In genomic region chr1:153968972-153969371, GRCh38 we compare ENCODE assay signal across 2 cellular contexts.
TF ChIP-seq lines count a peak whose summit lies in the region.

No MANE protein-coding gene starts in this region.

TF ChIP-seq in A549, 52 proteins besides CTCF, POLR2A, EP300 and RAD21 (continued from another document):
- no peak for TF ChIP-seq SREBF2 (IDR thresholded peaks at IDR 0.05)
- TF ChIP-seq HOXB13 (CRISPR knock-in tag; IDR thresholded peaks at IDR 0.05; ENCODE audit: low read depth), result no peak
- TF ChIP-seq JUN (IDR thresholded peaks at IDR 0.05), result no peak

TF ChIP-seq in GM23338, 12 proteins besides CTCF, POLR2A, EP300 and RAD21 (continued from another document):
- TF ChIP-seq, protein P1, sequence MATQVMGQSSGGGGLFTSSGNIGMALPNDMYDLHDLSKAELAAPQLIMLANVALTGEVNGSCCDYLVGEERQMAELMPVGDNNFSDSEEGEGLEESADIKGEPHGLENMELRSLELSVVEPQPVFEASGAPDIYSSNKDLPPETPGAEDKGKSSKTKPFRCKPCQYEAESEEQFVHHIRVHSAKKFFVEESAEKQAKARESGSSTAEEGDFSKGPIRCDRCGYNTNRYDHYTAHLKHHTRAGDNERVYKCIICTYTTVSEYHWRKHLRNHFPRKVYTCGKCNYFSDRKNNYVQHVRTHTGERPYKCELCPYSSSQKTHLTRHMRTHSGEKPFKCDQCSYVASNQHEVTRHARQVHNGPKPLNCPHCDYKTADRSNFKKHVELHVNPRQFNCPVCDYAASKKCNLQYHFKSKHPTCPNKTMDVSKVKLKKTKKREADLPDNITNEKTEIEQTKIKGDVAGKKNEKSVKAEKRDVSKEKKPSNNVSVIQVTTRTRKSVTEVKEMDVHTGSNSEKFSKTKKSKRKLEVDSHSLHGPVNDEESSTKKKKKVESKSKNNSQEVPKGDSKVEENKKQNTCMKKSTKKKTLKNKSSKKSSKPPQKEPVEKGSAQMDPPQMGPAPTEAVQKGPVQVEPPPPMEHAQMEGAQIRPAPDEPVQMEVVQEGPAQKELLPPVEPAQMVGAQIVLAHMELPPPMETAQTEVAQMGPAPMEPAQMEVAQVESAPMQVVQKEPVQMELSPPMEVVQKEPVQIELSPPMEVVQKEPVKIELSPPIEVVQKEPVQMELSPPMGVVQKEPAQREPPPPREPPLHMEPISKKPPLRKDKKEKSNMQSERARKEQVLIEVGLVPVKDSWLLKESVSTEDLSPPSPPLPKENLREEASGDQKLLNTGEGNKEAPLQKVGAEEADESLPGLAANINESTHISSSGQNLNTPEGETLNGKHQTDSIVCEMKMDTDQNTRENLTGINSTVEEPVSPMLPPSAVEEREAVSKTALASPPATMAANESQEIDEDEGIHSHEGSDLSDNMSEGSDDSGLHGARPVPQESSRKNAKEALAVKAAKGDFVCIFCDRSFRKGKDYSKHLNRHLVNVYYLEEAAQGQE (IDR thresholded peaks at IDR 0.05; ENCODE audit: unreplicated experiment), result no peak
- TF ChIP-seq NANOG (IDR thresholded peaks at IDR 0.05; ENCODE audit: borderline replicate concordance), result no peak
- TF ChIP-seq ZNF331 (CRISPR knock-in tag; IDR thresholded peaks at IDR 0.05; ENCODE audit: low read depth), result no peak
- TF ChIP-seq STAT1 (IDR thresholded peaks at IDR 0.05; ENCODE audit: unreplicated experiment), result no peak
- no peak for TF ChIP-seq EZH2phosphoT487 (IDR thresholded peaks at IDR 0.05; ENCODE audit: unreplicated experiment)
- no peak for TF ChIP-seq EZH2 (IDR thresholded peaks at IDR 0.05; ENCODE audit: low read depth, unreplicated experiment)
- TF ChIP-seq, protein P2, sequence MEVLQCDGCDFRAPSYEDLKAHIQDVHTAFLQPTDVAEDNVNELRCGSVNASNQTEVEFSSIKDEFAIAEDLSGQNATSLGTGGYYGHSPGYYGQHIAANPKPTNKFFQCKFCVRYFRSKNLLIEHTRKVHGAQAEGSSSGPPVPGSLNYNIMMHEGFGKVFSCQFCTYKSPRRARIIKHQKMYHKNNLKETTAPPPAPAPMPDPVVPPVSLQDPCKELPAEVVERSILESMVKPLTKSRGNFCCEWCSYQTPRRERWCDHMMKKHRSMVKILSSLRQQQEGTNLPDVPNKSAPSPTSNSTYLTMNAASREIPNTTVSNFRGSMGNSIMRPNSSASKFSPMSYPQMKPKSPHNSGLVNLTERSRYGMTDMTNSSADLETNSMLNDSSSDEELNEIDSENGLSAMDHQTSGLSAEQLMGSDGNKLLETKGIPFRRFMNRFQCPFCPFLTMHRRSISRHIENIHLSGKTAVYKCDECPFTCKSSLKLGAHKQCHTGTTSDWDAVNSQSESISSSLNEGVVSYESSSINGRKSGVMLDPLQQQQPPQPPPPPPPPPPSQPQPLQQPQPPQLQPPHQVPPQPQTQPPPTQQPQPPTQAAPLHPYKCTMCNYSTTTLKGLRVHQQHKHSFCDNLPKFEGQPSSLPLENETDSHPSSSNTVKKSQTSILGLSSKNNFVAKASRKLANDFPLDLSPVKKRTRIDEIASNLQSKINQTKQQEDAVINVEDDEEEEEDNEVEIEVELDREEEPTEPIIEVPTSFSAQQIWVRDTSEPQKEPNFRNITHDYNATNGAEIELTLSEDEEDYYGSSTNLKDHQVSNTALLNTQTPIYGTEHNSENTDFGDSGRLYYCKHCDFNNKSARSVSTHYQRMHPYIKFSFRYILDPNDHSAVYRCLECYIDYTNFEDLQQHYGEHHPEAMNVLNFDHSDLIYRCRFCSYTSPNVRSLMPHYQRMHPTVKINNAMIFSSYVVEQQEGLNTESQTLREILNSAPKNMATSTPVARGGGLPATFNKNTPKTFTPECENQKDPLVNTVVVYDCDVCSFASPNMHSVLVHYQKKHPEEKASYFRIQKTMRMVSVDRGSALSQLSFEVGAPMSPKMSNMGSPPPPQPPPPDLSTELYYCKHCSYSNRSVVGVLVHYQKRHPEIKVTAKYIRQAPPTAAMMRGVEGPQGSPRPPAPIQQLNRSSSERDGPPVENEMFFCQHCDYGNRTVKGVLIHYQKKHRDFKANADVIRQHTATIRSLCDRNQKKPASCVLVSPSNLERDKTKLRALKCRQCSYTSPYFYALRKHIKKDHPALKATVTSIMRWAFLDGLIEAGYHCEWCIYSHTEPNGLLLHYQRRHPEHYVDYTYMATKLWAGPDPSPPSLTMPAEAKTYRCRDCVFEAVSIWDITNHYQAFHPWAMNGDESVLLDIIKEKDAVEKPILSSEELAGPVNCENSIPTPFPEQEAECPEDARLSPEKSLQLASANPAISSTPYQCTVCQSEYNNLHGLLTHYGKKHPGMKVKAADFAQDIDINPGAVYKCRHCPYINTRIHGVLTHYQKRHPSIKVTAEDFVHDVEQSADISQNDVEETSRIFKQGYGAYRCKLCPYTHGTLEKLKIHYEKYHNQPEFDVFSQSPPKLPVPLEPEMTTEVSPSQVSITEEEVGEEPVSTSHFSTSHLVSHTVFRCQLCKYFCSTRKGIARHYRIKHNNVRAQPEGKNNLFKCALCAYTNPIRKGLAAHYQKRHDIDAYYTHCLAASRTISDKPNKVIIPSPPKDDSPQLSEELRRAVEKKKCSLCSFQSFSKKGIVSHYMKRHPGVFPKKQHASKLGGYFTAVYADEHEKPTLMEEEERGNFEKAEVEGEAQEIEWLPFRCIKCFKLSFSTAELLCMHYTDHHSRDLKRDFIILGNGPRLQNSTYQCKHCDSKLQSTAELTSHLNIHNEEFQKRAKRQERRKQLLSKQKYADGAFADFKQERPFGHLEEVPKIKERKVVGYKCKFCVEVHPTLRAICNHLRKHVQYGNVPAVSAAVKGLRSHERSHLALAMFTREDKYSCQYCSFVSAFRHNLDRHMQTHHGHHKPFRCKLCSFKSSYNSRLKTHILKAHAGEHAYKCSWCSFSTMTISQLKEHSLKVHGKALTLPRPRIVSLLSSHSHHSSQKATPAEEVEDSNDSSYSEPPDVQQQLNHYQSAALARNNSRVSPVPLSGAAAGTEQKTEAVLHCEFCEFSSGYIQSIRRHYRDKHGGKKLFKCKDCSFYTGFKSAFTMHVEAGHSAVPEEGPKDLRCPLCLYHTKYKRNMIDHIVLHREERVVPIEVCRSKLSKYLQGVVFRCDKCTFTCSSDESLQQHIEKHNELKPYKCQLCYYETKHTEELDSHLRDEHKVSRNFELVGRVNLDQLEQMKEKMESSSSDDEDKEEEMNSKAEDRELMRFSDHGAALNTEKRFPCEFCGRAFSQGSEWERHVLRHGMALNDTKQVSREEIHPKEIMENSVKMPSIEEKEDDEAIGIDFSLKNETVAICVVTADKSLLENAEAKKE (CRISPR knock-in tag; IDR thresholded peaks at IDR 0.05), result no peak
- TF ChIP-seq CREB1 (CRISPR knock-in tag; IDR thresholded peaks at IDR 0.05; ENCODE audit: low read depth), result no peak
- no peak for TF ChIP-seq JUNB (IDR thresholded peaks at IDR 0.05; ENCODE audit: unreplicated experiment)
- TF ChIP-seq ZNF114 (CRISPR knock-in tag; IDR thresholded peaks at IDR 0.05), result no peak
- TF ChIP-seq ETS1 (IDR thresholded peaks at IDR 0.05), result no peak
